In the genomic region with DNA sequence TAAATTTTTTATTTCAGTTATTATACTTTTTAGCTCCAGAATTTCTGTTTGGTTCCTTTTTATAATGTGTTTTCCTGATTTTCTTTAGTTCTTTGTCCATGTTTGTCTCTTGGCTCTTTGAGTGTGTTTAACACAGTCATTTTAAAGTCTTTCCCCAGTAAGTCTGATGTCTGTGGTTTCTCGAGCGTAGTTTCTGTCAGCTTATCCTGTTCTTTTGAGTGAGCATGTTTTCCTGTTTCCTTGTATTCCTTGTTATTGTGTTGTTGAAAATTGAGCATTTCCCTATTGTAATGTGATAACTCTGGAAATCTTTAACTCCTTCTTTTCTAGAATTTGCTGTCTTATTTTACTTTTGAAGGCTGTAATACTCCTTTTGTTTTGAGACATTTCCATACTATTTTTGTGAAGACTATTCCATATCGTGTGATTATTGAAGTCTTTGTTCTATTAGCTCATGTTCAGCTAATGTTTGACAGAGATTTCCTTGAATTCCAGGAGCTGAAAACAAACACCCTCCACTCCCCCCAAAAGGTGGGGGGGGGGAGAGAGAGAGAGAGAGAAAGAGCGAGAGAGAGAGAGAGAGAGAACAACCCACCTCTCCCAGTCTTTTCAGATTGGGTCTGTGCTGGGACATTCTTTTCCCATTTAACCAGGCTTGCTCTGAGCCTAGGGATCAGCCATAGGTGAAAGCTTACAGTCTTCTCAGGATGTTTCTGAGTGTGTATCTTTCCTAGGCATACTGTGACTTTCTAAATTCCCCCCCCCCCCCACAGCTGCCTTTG, we compare ENCODE assay signal across 1 cellular context.
A peak's percentile ranks its signal among the peaks of the same experiment; 100 is the strongest.
TF ChIP-seq lines count a peak whose summit lies in the region.

No MANE protein-coding gene starts in this region.

TF ChIP-seq in HepG2, 621 proteins besides CTCF, POLR2A, EP300 and RAD21:
- no peak for TF ChIP-seq ZNF891 (CRISPR knock-in tag; IDR thresholded peaks at IDR 0.05)
- TF ChIP-seq, protein P1, sequence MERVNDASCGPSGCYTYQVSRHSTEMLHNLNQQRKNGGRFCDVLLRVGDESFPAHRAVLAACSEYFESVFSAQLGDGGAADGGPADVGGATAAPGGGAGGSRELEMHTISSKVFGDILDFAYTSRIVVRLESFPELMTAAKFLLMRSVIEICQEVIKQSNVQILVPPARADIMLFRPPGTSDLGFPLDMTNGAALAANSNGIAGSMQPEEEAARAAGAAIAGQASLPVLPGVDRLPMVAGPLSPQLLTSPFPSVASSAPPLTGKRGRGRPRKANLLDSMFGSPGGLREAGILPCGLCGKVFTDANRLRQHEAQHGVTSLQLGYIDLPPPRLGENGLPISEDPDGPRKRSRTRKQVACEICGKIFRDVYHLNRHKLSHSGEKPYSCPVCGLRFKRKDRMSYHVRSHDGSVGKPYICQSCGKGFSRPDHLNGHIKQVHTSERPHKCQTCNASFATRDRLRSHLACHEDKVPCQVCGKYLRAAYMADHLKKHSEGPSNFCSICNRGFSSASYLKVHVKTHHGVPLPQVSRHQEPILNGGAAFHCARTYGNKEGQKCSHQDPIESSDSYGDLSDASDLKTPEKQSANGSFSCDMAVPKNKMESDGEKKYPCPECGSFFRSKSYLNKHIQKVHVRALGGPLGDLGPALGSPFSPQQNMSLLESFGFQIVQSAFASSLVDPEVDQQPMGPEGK (CRISPR knock-in tag; IDR thresholded peaks at IDR 0.05), result 0 out of 2 replicates have a peak, but pooled peaks have one; percentile 23
